ENCODE assay signal across 8 cellular contexts in genomic region chr21:44872568-44873355, GRCh38. TPM values are rescaled to one million over a fixed set of nuclear protein-coding genes. Genes with fewer than 3 reads are reported as not detected.
DNase-seq lines count a peak whose midpoint lies in the region; ATAC-seq and TF ChIP-seq lines count a peak whose summit lies in the region.

No MANE protein-coding gene starts in this region.

- peaks cover 67% of the 10 kb centered on the region for H3K4me1 ChIP-seq in CD4-positive, CD25-positive, alpha-beta regulatory T cell (ENCODE audit: control insufficient read depth, insufficient read depth, low read length, poor library complexity, severe bottlenecking)

- CTCF ChIA-PET in HEK293T (lab: Yijun Ruan, JAX), result interaction anchor here (1.5 kb wide), 1 partner anchor 20 kb away, joined by 3 read pairs; no protein-coding TSS in a partner anchor

- H3K36me3 ChIP-seq in CD4-positive, CD25-positive, alpha-beta regulatory T cell (ENCODE audit: control insufficient read depth, insufficient read depth, low read length), result no peaks in the 10 kb centered on the region

- no peak for ATAC-seq in CD4-positive, CD25-positive, alpha-beta regulatory T cell (ENCODE audit: low read depth in 2 of 2)
- no peak for ATAC-seq in GM21576 (IDR thresholded peaks at IDR 0.05; ENCODE audit: unreplicated experiment)
- ATAC-seq in omental fat pad (ENCODE audit: low FRiP score), result no peak

- no peaks in the 10 kb centered on the region for H3K36me3 Mint-ChIP-seq in CD4-positive, CD25-positive, alpha-beta regulatory T cell
- H3K36me3 Mint-ChIP-seq in neural crest cell (ENCODE audit: low read depth), result no peaks in the 10 kb centered on the region

- H3K27me3 Mint-ChIP-seq in CD4-positive, CD25-positive, alpha-beta regulatory T cell, result peaks cover 7% of the 10 kb centered on the region
- peaks cover 41% of the 10 kb centered on the region for H3K27me3 Mint-ChIP-seq in neural crest cell (ENCODE audit: low read depth)

- peak overlapping the region; percentile 76 for H3K27ac ChIP-seq in CD4-positive, CD25-positive, alpha-beta regulatory T cell (ENCODE audit: insufficient read depth, low read length, poor library complexity, severe bottlenecking)

- no peaks in the 10 kb centered on the region for H3K9me3 ChIP-seq in CD4-positive, CD25-positive, alpha-beta regulatory T cell (ENCODE audit: control insufficient read depth in 2 of 2, low read length in 2 of 2)

- peak overlapping the region; percentile 83 to 95 (median 89) for H3K27ac Mint-ChIP-seq in CD4-positive, CD25-positive, alpha-beta regulatory T cell
- H3K27ac Mint-ChIP-seq in neural crest cell (ENCODE audit: unreplicated experiment), result peak overlapping the region; percentile 92

- peak overlapping the region; percentile 85 for H3K4me3 ChIP-seq in CD4-positive, CD25-positive, alpha-beta regulatory T cell (ENCODE audit: low read depth, low read length)

- DNase-seq in CD4-positive, CD25-positive, alpha-beta regulatory T cell, result peak in 1 of 3 donors; percentile 38
- DNase-seq in HEK293T (ENCODE audit: extremely low spot score) (peak; percentile 48), foreskin melanocyte (peak; percentile 10), neural crest cell (ENCODE audit: low read depth, low spot score) (no peak), amniotic stem cell (lab: John Stamatoyannopoulos, UW) (no peak), omental fat pad (ENCODE audit: low spot score) (no peak)
- DNase-seq in activated CD4-positive, alpha-beta T cell treated with anti-CD3 and anti-CD28 coated beads, Interleukin-2, amount 50 U/mL, for 48 hours, result peak; percentile 30 to 38

- POLR2A ChIA-PET in HEK293T (lab: Yijun Ruan, JAX), result interaction anchor here (0.7 to 2.5 kb wide), 11 partner anchors 9 to 1169 kb away, joined by 3 to 29 read pairs (median 4); partner anchors contain the start of gene UBE2G2

- H3K27me3 ChIP-seq in CD4-positive, CD25-positive, alpha-beta regulatory T cell (ENCODE audit: control insufficient read depth, insufficient read depth, low read length), result no peaks in the 10 kb centered on the region

- TF ChIP-seq CTCF in neural crest cell (conservative IDR thresholded peaks at IDR 0.05) (no peak), omental fat pad (IDR thresholded peaks at IDR 0.05) (no peak)

- H3K4me3 Mint-ChIP-seq in CD4-positive, CD25-positive, alpha-beta regulatory T cell, result peak overlapping the region; percentile 86 to 99 (median 94)
- peak overlapping the region; percentile 96 for H3K4me3 Mint-ChIP-seq in neural crest cell

- H3K9me3 Mint-ChIP-seq in CD4-positive, CD25-positive, alpha-beta regulatory T cell, result no peaks in the 10 kb centered on the region
- no peaks in the 10 kb centered on the region for H3K9me3 Mint-ChIP-seq in neural crest cell

- peaks cover 26 to 71% (median 51%) of the 10 kb centered on the region in 4 donors for H3K4me1 Mint-ChIP-seq in CD4-positive, CD25-positive, alpha-beta regulatory T cell
- H3K4me1 Mint-ChIP-seq in neural crest cell, result peaks cover 49% of the 10 kb centered on the region

TF ChIP-seq in HEK293T, 16 proteins besides CTCF, POLR2A, EP300 and RAD21:
- TF ChIP-seq SUZ12 (IDR thresholded peaks at IDR 0.05) (no peak), PKNOX1 (IDR thresholded peaks at IDR 0.05) (0 out of 2 replicates have a peak, but pooled peaks have one; percentile 20)

RNA-seq across cellular contexts. Expression of gene PTTG1IP, which starts 0.7 kb away (rescaled TPM):
- 98.3 TPM for total RNA-seq in CD4-positive, CD25-positive, alpha-beta regulatory T cell
- polyA plus RNA-seq in CD4-positive, CD25-positive, alpha-beta regulatory T cell, result 100 to 1,000 TPM in 1 of 4 donors, 10 to 100 TPM in 3; 78.5 to 100 (median 95.1) TPM
- total RNA-seq in neural crest cell, result 164 and 169 TPM in 2 replicates
- 100 to 1,000 TPM; 200 to 241 (median 214) TPM for total RNA-seq in omental fat pad

RNA-seq across cellular contexts. Expression of gene ITGB2, which starts 47.9 kb away (rescaled TPM):
- 411 TPM for total RNA-seq in CD4-positive, CD25-positive, alpha-beta regulatory T cell
- polyA plus RNA-seq in CD4-positive, CD25-positive, alpha-beta regulatory T cell, result 100 to 1,000 TPM; 415 to 519 (median 446) TPM
- total RNA-seq in neural crest cell, result 0.84 and 0.89 TPM in 2 replicates
- total RNA-seq in omental fat pad, result 100 to 1,000 TPM in 3 of 4 donors, 10 to 100 TPM in 1; 98.5 to 581 (median 217) TPM

RNA-seq across cellular contexts. Expression of gene SUMO3, which starts 54.9 kb away (rescaled TPM):
- total RNA-seq in CD4-positive, CD25-positive, alpha-beta regulatory T cell, result 65.8 TPM
- polyA plus RNA-seq in CD4-positive, CD25-positive, alpha-beta regulatory T cell, result 10 to 100 TPM; 76.3 to 88.9 (median 80.2) TPM
- 92.1 and 97.7 TPM in 2 replicates for total RNA-seq in neural crest cell
- 10 to 100 TPM; 55.5 to 62.9 (median 60.2) TPM for total RNA-seq in omental fat pad

Comparison
In these comparisons a context has a peak if more than half of its experiments do, and no peak if none do; other contexts are left out.
1. DNase-seq: peak in HEK293T (single experiment), activated CD4-positive, alpha-beta T cell treated with anti-CD3 and anti-CD28 coated beads, Interleukin-2, amount 50 U/mL, for 48 hours (2 of 2) and foreskin melanocyte (single experiment); none in neural crest cell (single experiment), amniotic stem cell (single experiment) and omental fat pad (single experiment).
2. RNA of gene ITGB2, which starts 47.9 kb away (total RNA-seq): 411 TPM in CD4-positive, CD25-positive, alpha-beta regulatory T cell (single experiment) and 98.5 to 581 TPM in omental fat pad; 0.84 to 0.89 TPM in neural crest cell; every median in the first group is over 10 times any median in the second.